ENCODE assay signal across 26 cellular contexts in the genomic region with DNA sequence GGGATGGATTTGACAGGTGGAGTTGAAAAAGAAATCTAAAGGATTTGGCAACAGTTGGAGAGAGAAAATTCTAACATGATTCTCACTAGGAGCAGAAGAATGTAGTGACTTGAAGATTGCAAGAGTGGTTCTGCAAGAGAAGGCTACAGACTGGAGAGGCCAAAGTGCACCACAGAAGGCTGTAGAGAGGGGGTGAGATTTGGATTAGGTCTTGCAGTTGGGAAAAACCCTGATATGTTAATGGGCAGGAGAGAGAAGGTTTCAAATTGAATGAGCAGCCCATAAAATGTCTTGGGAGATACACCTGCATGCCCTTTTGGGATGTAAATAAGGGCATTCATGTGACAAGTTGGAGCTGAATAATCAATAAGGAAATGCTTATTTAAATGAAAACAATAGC. TPM values are rescaled to one million over a fixed set of nuclear protein-coding genes. Genes with fewer than 3 reads are reported as not detected.
DNase-seq lines count a peak whose midpoint lies in the region; ATAC-seq, FAIRE-seq and TF ChIP-seq lines count a peak whose summit lies in the region.
"Had no signal": no experiment of that assay in that cellular context is flagged by ENCODE, and none has a peak within 500 bp of the region (broad histone marks: within the 10 kb centered on the region; RNA-seq: fewer than 3 reads in every experiment).

No MANE protein-coding gene starts in this region.

- H4K8ac ChIP-seq in H9 (replicated peaks; ENCODE audit: insufficient read length, low read depth, low read length), result no peak overlapping the region

- H3K56ac ChIP-seq in H9 (ENCODE audit: insufficient read length, low read depth, low read length), result no peak overlapping the region

- no peak overlapping the region for H4K91ac ChIP-seq in H9 (ENCODE audit: insufficient read length, low read depth, low read length)

- H3T11ph ChIP-seq in H9 (ENCODE audit: low read length), result no peak overlapping the region

- no peak overlapping the region for H2BK20ac ChIP-seq in H9 (ENCODE audit: low read depth, low read length, poor library complexity, severe bottlenecking)

- H2BK12ac ChIP-seq in H9 (ENCODE audit: insufficient read length, low read depth, low read length), result no peak overlapping the region

- POLR2A ChIA-PET in GM12878 (lab: Charles Lee), result no interaction called here

- DNase-seq in GM10266 (ENCODE audit: extremely low spot score), result peak; percentile 3
- no peak for DNase-seq in H9
- no peak for DNase-seq in GM12878 (ENCODE audit: low read depth, low spot score)
- DNase-seq in RPMI8226, result no peak
- no peak for DNase-seq in hepatic stellate cell (ENCODE audit: low spot score)
- no peak for DNase-seq in NCI-H2227 treated with DMSO at 0.1 percent for 48 hours (lab: John Stamatoyannopoulos, UW)
- no peak for DNase-seq in COLO668 (lab: John Stamatoyannopoulos, UW; ENCODE audit: unreplicated experiment)
- DNase-seq: 8988T; Caco-2; CD4-positive, alpha-beta memory T cell; IMR-90; KG1; MG63; NCI-H2029; NCI-H446 treated with DMSO at 0.1 percent for 48 hours; NCI-H526; NCI-H82; NK-92 treated with Interleukin-12 subunit alpha and Interleukin-12 subunit beta, amount 100 ng/mL, for 24 hours; PC-9; Right ventricle myocardium superior; T-helper 2 cell had no signal

- BruUV-seq in GM12878 (replicated peaks; lab: Mats Ljungman, UMichigan), result no TSS peak

- no peak for TF ChIP-seq EP300 in GM12878 (IDR thresholded peaks at IDR 0.05; ENCODE audit: borderline replicate concordance in 1 of 2, control insufficient read depth in 1 of 2, low read depth in 2 of 2, low read length in 2 of 2)

- H2BK15ac ChIP-seq in H9 (ENCODE audit: low read depth, low read length), result no peak overlapping the region

- TF ChIP-seq RAD21 in GM12878 (IDR thresholded peaks at IDR 0.05; ENCODE audit: insufficient read depth, low read depth, low read length), result no peak

- no peak overlapping the region for H2AFZ ChIP-seq in H9 (ENCODE audit: low read length)
- no peak overlapping the region for H2AFZ ChIP-seq in GM12878 (ENCODE audit: control insufficient read depth, low read depth, low read length)
- H2AFZ ChIP-seq: PC-9 had no signal

- H3K23ac ChIP-seq in H9 (ENCODE audit: insufficient read length, low read depth, low read length), result no peak overlapping the region

- H4K20me1 ChIP-seq in H9 (ENCODE audit: control insufficient read depth, insufficient read depth, insufficient read length), result no peaks in the 10 kb centered on the region
- no peaks in the 10 kb centered on the region for H4K20me1 ChIP-seq in GM12878 (ENCODE audit: control insufficient read depth, insufficient read depth)

- RAD21 ChIA-PET in GM12878 (lab: Charles Lee; ENCODE audit: unreplicated experiment), result no interaction called here

- H3K4me1 Mint-ChIP-seq in H9, result peaks cover 16 to 19% of the 10 kb centered on the region in 2 experiments
- H3K4me1 Mint-ChIP-seq: CD4-positive, alpha-beta memory T cell had no signal

- CTCF ChIA-PET in GM12878 (lab: Yijun Ruan, JAX), result no interaction called here

- no peaks in the 10 kb centered on the region for H3K23me2 ChIP-seq in H9 (ENCODE audit: insufficient read length, low read depth, low read length, poor library complexity, severe bottlenecking)

- no peak for FAIRE-seq in GM12878 (lab: Jason Lieb, UNC)
- FAIRE-seq: G401.6, GM19239 had no signal

- no peak overlapping the region; a peak in 1 of 5 replicates for H3K4me3 Mint-ChIP-seq in H9
- H3K4me3 Mint-ChIP-seq: CD4-positive, alpha-beta memory T cell had no signal

- no peak overlapping the region for H3K4me3 ChIP-seq in GM12878
- H3K4me3 ChIP-seq: BLaER1 treated with 17β-estradiol and CSF1 and Interleukin-3, amounts not matched to agents 10 nM and 100 nM; MG63; PC-9; SJSA1 had no signal

- H3K27me3 ChIP-seq in H9 (ENCODE audit: insufficient read depth, low read length) (no peaks in the 10 kb centered on the region), GM12878 (replicated peaks in 1 of 2; ENCODE audit: control insufficient read depth in 2 of 2, insufficient read depth in 2 of 2, low read length in 1 of 2) (no peaks in the 10 kb centered on the region)
- H3K27me3 ChIP-seq: MG63, SJSA1 had no signal

- no peaks in the 10 kb centered on the region for H3K9me3 ChIP-seq in H9 (ENCODE audit: control insufficient read depth, low read depth, low read length)
- no peaks in the 10 kb centered on the region for H3K9me3 ChIP-seq in GM12878 (replicated peaks; ENCODE audit: control insufficient read depth, insufficient read depth, low read length)
- H3K9me3 ChIP-seq: BLaER1 treated with 17β-estradiol and CSF1 and Interleukin-3, amounts not matched to agents 10 nM and 100 nM; Caco-2; MG63; SJSA1 had no signal

- no peaks in the 10 kb centered on the region for H3K36me3 ChIP-seq in GM12878 (ENCODE audit: control insufficient read depth in 2 of 2, insufficient read depth in 2 of 2, low read length in 1 of 2)
- H3K36me3 ChIP-seq: BLaER1 treated with 17β-estradiol and CSF1 and Interleukin-3, amounts not matched to agents 10 nM and 100 nM; MG63; SJSA1 had no signal

- peak overlapping the region; percentile 60 to 90 (median 63); a peak in 6 of 7 replicates for H3K27ac Mint-ChIP-seq in H9
- H3K27ac Mint-ChIP-seq: CD4-positive, alpha-beta memory T cell had no signal

- H3K27me3 Mint-ChIP-seq in H9 (ENCODE audit: low read depth), result no peaks in the 10 kb centered on the region
- H3K27me3 Mint-ChIP-seq: CD4-positive, alpha-beta memory T cell had no signal

- no peak overlapping the region for H4K5ac ChIP-seq in H9 (ENCODE audit: insufficient read length, low read depth, low read length)

- ATAC-seq in GM19351 (IDR thresholded peaks at IDR 0.05; ENCODE audit: unreplicated experiment), result peak; percentile 43
- ATAC-seq in GM12878, result peak; percentile 64; the same call in 2 of the 3 replicates

- TF ChIP-seq POLR2A in GM12878 (IDR thresholded peaks at IDR 0.05; ENCODE audit: low read depth, low read length), result no peak

- H3K36me3 Mint-ChIP-seq in H9 (ENCODE audit: insufficient read depth in 1 of 3, low read depth in 3 of 3), result peaks cover 0 to 9% (median 9%) of the 10 kb centered on the region in 3 experiments; a peak in 5 of 7 replicates
- H3K36me3 Mint-ChIP-seq: CD4-positive, alpha-beta memory T cell had no signal

- in situ Hi-C loops in GM12878 (cut with MboI), result no loop called here

- TF ChIP-seq CTCF in GM10266 (IDR thresholded peaks at IDR 0.05; ENCODE audit: control insufficient read depth, insufficient read depth, low read depth, missing control alignments) (no peak), H9 (conservative IDR thresholded peaks at IDR 0.05) (no peak), GM12878 (IDR thresholded peaks at IDR 0.05 in 2 of 3, conservative IDR thresholded peaks at IDR 0.05 in 1 of 3; ENCODE audit: control insufficient read depth in 2 of 3, extremely low read depth in 1 of 3, insufficient read depth in 1 of 3, low read depth in 3 of 3, low read length in 3 of 3) (no peak)

- H3K27ac ChIP-seq in H9 (ENCODE audit: insufficient read length, low read depth, low read length) (peak overlapping the region; percentile 22), GM12878 (ENCODE audit: control insufficient read depth, insufficient read depth) (no peak overlapping the region)
- H3K27ac ChIP-seq: BLaER1 treated with 17β-estradiol and CSF1 and Interleukin-3, amounts not matched to agents 10 nM and 100 nM; PC-9; SJSA1 had no signal

- no peak overlapping the region for H2BK5ac ChIP-seq in H9 (ENCODE audit: insufficient read length, low read length)

- no peak overlapping the region for H2BK120ac ChIP-seq in H9 (ENCODE audit: low read depth, low read length, poor library complexity, severe bottlenecking)

- no peaks in the 10 kb centered on the region for H3K9me3 Mint-ChIP-seq in H9
- H3K9me3 Mint-ChIP-seq: CD4-positive, alpha-beta memory T cell had no signal

- H3K4me2 ChIP-seq in H9 (ENCODE audit: insufficient read depth, insufficient read length, low read length), result no peak overlapping the region
- no peak overlapping the region for H3K4me2 ChIP-seq in GM12878 (ENCODE audit: control insufficient read depth, insufficient read depth)
- H3K4me2 ChIP-seq: BLaER1 treated with 17β-estradiol and CSF1 and Interleukin-3, amounts not matched to agents 10 nM and 100 nM; PC-9 had no signal

- no peak overlapping the region for H3K18ac ChIP-seq in H9 (ENCODE audit: insufficient read length, low read depth, low read length)

- H3K79me1 ChIP-seq in H9 (ENCODE audit: insufficient read depth, low read depth, low read length, poor library complexity, severe bottlenecking), result no peaks in the 10 kb centered on the region

- no peak overlapping the region for H2AK5ac ChIP-seq in H9 (ENCODE audit: insufficient read length, low read length)

- intact Hi-C loops in GM12878 (cut with micrococcal nuclease; ENCODE audit: unreplicated experiment), result no loop called here

- no peak overlapping the region for H3K9ac ChIP-seq in H9 (ENCODE audit: extremely low read depth, insufficient read length, low read length)
- no peak overlapping the region for H3K9ac ChIP-seq in GM12878 (ENCODE audit: control insufficient read depth, insufficient read depth, low read length)
- H3K9ac ChIP-seq: BLaER1 treated with 17β-estradiol and CSF1 and Interleukin-3, amounts not matched to agents 10 nM and 100 nM had no signal

- no peak overlapping the region for H3K14ac ChIP-seq in H9 (ENCODE audit: insufficient read depth, low read length)

- SMC1A ChIA-PET in GM12878 (lab: Charles Lee; ENCODE audit: uncharacterized antibody, unreplicated experiment), result interaction anchor here (1.6 kb wide), 1 partner anchor 68 kb away, joined by 5 read pairs; no protein-coding TSS in a partner anchor

- H3K79me2 ChIP-seq in H9 (ENCODE audit: insufficient read depth, low read length) (no peaks in the 10 kb centered on the region), GM12878 (ENCODE audit: control insufficient read depth, insufficient read depth, low read length) (no peaks in the 10 kb centered on the region)

- H3K4me1 ChIP-seq in H9 (ENCODE audit: insufficient read depth, low read length) (peaks cover 5% of the 10 kb centered on the region), GM12878 (ENCODE audit: control insufficient read depth, insufficient read depth, low read length) (no peaks in the 10 kb centered on the region)
- H3K4me1 ChIP-seq: BLaER1 treated with 17β-estradiol and CSF1 and Interleukin-3, amounts not matched to agents 10 nM and 100 nM; Caco-2; SJSA1 had no signal

- no peak overlapping the region for H3K4ac ChIP-seq in H9 (ENCODE audit: low read depth, low read length)

RNA-seq across cellular contexts. Expression of gene VEGFD, which starts 14.7 kb away (rescaled TPM):
- total RNA-seq in H9 (2021) (0.11 TPM in 1 of 2 replicates, not detected in the other), GM12878 (2014; rRNA removed) (not detected in 2 replicates), GM12878 (2014; rRNA removed; fragmentation: Illumina TruSeq; extraction: Trizol) (not detected in 2 replicates), GM12878 (2021) (not detected in 2 replicates)
- total RNA-seq in GM12878 (2013; cell fraction: nucleolus; rRNA removed), result 0.38 TPM in 1 of 2 replicates, not detected in the other
- 0.16 TPM for polyA plus RNA-seq in GM12878 (2011; ENCODE audit: low read depth)
- polyA plus RNA-seq in GM12878 (2011; rRNA removed) (0.14 and 0.15 TPM in 2 replicates), GM12878 (2014; fragmentation: Illumina TruSeq; extraction: Trizol) (not detected in 2 replicates), GM12878 (2014; fragmentation: Nextera tagmentation; extraction: Ambion mirVana) (not detected), GM12878 (2014; rRNA removed) (not detected in 2 replicates), GM12878 (2016; fragmentation: Nextera tagmentation; extraction: Ambion mirVana) (not detected)
- 0.05 and 0.09 TPM in 2 replicates for polyA plus RNA-seq in GM12878 (2011; cell fraction: cytosol; rRNA removed)
- 0.37 and 0.51 TPM in 2 replicates for polyA plus RNA-seq in GM12878 (2011; cell fraction: nucleus; rRNA removed)
- not detected in 2 replicates for polyA plus RNA-seq in GM12878 (2012)
- 0.10 TPM in 1 of 2 replicates, not detected in the other for polyA minus RNA-seq in GM12878 (2011; rRNA and poly(A)+ RNA removed)
- not detected in 2 replicates for polyA minus RNA-seq in GM12878 (2011; cell fraction: cytosol; rRNA and poly(A)+ RNA removed)
- polyA minus RNA-seq in GM12878 (2011; cell fraction: nucleus; rRNA and poly(A)+ RNA removed), result 0.12 and 0.48 TPM in 2 replicates
- total RNA-seq: SJSA1 had no signal
- polyA plus RNA-seq: CD4-positive, alpha-beta memory T cell had no signal
